In the genomic region with DNA sequence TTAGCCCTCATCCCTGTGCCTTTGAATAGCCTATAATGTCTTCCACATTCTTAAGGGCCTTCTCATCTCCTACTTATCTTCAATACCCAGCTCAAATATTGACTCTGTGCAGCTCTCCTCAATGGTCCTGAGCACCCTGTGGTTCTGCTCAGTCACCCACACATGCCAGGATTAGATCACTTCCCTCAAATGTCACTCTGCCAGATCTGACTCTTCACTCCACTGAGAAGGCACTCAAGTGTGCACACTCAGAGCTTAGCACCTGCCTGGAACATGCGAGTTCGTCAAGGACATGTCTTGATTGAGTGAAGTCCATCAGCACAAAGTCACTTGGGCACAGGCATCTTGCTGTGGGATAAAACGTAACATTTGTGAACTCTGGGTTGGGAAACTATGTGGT, we compare ENCODE assay signal across 34 cellular contexts.
DNase-seq lines count a peak whose midpoint lies in the region; ATAC-seq and TF ChIP-seq lines count a peak whose summit lies in the region.
"Had no signal": no experiment of that assay in that cellular context is flagged by ENCODE, and none has a peak within 500 bp of the region (broad histone marks: within the 10 kb centered on the region; RNA-seq: fewer than 3 reads in every experiment).

No MANE protein-coding gene starts in this region.

- H3K4me1 ChIP-seq in GM23248 (ENCODE audit: insufficient read depth) (no peaks in the 10 kb centered on the region), left lung (no peaks in the 10 kb centered on the region)
- H3K4me1 ChIP-seq: esophagus squamous epithelium, foreskin keratinocyte, psoas muscle, sigmoid colon, upper lobe of left lung had no signal

- 85 to 86% methylated on average over 3 of the region's 3 CpGs for WGBS in GM23248 (ENCODE audit: low coverage in 1 of 2, low lambda C conversion rate in 2 of 2, missing lambda C conversion rate in 2 of 2), 2 experiments

- no peak overlapping the region for H3K4me2 ChIP-seq in GM23248 (ENCODE audit: unreplicated experiment)

- DNase-seq in GM23248: peak; percentile 13
- peak in 1 of 2 donors; percentile 33 for DNase-seq in left lung
- DNase-seq in midbrain (lab: John Stamatoyannopoulos, UW): no peak
- DNase-seq in mucosa of gallbladder (ENCODE audit: low spot score): no peak
- DNase-seq in type B pancreatic cell (ENCODE audit: extremely low spot score, unreplicated experiment): no peak
- DNase-seq in WTC11 (ENCODE audit: low spot score): no peak
- DNase-seq: activated CD4-positive, alpha-beta T cell treated with anti-CD3 and anti-CD28 coated beads, Interleukin-2, amount 10 ng/mL, durations not matched to agents 7 days and 5 days; activated gamma-delta T cell; activated naive CD8-positive, alpha-beta T cell treated with anti-CD3 and anti-CD28 coated beads for 36 hours; activated T-cell treated with anti-CD3 and anti-CD28 coated beads, Interleukin-2, amount 50 U/mL, for 24 hours; central memory CD4-positive, alpha-beta T cell; COR-L47; DND-41; esophagus squamous epithelium; foreskin keratinocyte; heart left ventricle; MM.1S; natural killer cell; NCI-H1930; NCI-H345; NCI-H69; occipital lobe; psoas muscle; sigmoid colon; stimulated activated CD4-positive, alpha-beta T cell treated with anti-CD3 and anti-CD28 coated beads, Interleukin-15, amount 100 ng/mL, for 24 hours; stimulated activated CD4-positive, alpha-beta T cell treated with anti-CD3 and anti-CD28 coated beads, Interleukin-4, amount 100 ng/mL, for 4 hours; substantia nigra had no signal

- in situ Hi-C loops in GM23248 (cut with MboI): no loop called here

- H2AFZ ChIP-seq in GM23248: no peak overlapping the region

- no peaks in the 10 kb centered on the region for H4K20me1 ChIP-seq in GM23248 (ENCODE audit: insufficient read depth)

- no peak for TF ChIP-seq CTCF in left lung (IDR thresholded peaks at IDR 0.05)
- TF ChIP-seq CTCF in type B pancreatic cell (conservative IDR thresholded peaks at IDR 0.05): no peak
- TF ChIP-seq CTCF in WTC11 (IDR thresholded peaks at IDR 0.05): no peak

- no peaks in the 10 kb centered on the region for H3K9me3 Mint-ChIP-seq in activated T-helper 17 cell treated with anti-CD3 and anti-CD28 coated beads, Interleukin-2, amount 50 U/mL, for 72 hours
- H3K9me3 Mint-ChIP-seq in type B pancreatic cell (peaks cover 4% of the 10 kb centered on the region), WTC11 (peaks cover 14% of the 10 kb centered on the region)
- H3K9me3 Mint-ChIP-seq: natural killer cell had no signal

- no peaks in the 10 kb centered on the region for H3K4me1 Mint-ChIP-seq in activated T-helper 17 cell treated with anti-CD3 and anti-CD28 coated beads, Interleukin-2, amount 50 U/mL, for 72 hours
- no peaks in the 10 kb centered on the region for H3K4me1 Mint-ChIP-seq in type B pancreatic cell (ENCODE audit: unreplicated experiment)
- H3K4me1 Mint-ChIP-seq in WTC11: peaks cover 4% of the 10 kb centered on the region
- H3K4me1 Mint-ChIP-seq: activated CD4-positive, alpha-beta T cell treated with anti-CD3 and anti-CD28 coated beads, Interleukin-2, amount 10 ng/mL, durations not matched to agents 7 days and 5 days; activated naive CD8-positive, alpha-beta T cell treated with anti-CD3 and anti-CD28 coated beads for 36 hours had no signal

- no peaks in the 10 kb centered on the region for H3K36me3 ChIP-seq in GM23248 (ENCODE audit: low read depth)
- H3K36me3 ChIP-seq in left lung: no peaks in the 10 kb centered on the region
- H3K36me3 ChIP-seq: esophagus squamous epithelium, sigmoid colon, upper lobe of left lung had no signal

- H3K27me3 Mint-ChIP-seq in activated T-helper 17 cell treated with anti-CD3 and anti-CD28 coated beads, Interleukin-2, amount 50 U/mL, for 72 hours: no peaks in the 10 kb centered on the region
- H3K27me3 Mint-ChIP-seq in type B pancreatic cell: peaks cover 3% of the 10 kb centered on the region
- H3K27me3 Mint-ChIP-seq in WTC11 (ENCODE audit: low read depth): no peaks in the 10 kb centered on the region; the same call in 1 of the 2 replicates
- H3K27me3 Mint-ChIP-seq: activated CD4-positive, alpha-beta T cell treated with anti-CD3 and anti-CD28 coated beads, Interleukin-2, amount 10 ng/mL, durations not matched to agents 7 days and 5 days; activated naive CD8-positive, alpha-beta T cell treated with anti-CD3 and anti-CD28 coated beads for 36 hours; activated T-cell treated with anti-CD3 and anti-CD28 coated beads, Interleukin-2, amount 50 U/mL, for 24 hours; dendritic cell treated with granulocyte-macrophage colony-stimulating factor and Interleukin-4, amounts not matched to agents 40 ng/mL and 50 ng/mL, for 4 days had no signal

- H3K79me2 ChIP-seq in GM23248 (ENCODE audit: insufficient read depth): no peaks in the 10 kb centered on the region

- no peak overlapping the region for H3K9ac ChIP-seq in GM23248

- POLR2A ChIA-PET in WTC11 (lab: Charles Lee): no interaction called here

- intact Hi-C loops in left lung (cut with DNase I): no loop called here

- H3K27ac ChIP-seq in GM23248 (no peak overlapping the region), left lung (no peak overlapping the region)
- H3K27ac ChIP-seq: ascending aorta, C4-2B, esophagus squamous epithelium, foreskin keratinocyte, heart left ventricle, psoas muscle, sigmoid colon, upper lobe of left lung had no signal

- H3K36me3 Mint-ChIP-seq in activated T-helper 17 cell treated with anti-CD3 and anti-CD28 coated beads, Interleukin-2, amount 50 U/mL, for 72 hours (ENCODE audit: low read depth): no peaks in the 10 kb centered on the region
- H3K36me3 Mint-ChIP-seq in type B pancreatic cell (no peaks in the 10 kb centered on the region), WTC11 (no peaks in the 10 kb centered on the region)
- H3K36me3 Mint-ChIP-seq: activated naive CD8-positive, alpha-beta T cell treated with anti-CD3 and anti-CD28 coated beads for 36 hours; natural killer cell had no signal

- H3K4me3 ChIP-seq in GM23248 (no peak overlapping the region), left lung (no peak overlapping the region)
- H3K4me3 ChIP-seq: ascending aorta, esophagus squamous epithelium, heart left ventricle, K562, psoas muscle, sigmoid colon, upper lobe of left lung had no signal

- peak; percentile 54 for ATAC-seq in activated T-helper 17 cell treated with anti-CD3 and anti-CD28 coated beads, Interleukin-2, amount 50 U/mL, for 72 hours (replicated peaks)
- peak; percentile 87 for ATAC-seq in left lung
- ATAC-seq in WTC11: no peak
- ATAC-seq: foreskin keratinocyte, heart left ventricle, K562, Panc1 had no signal

- H3K4me3 Mint-ChIP-seq in activated T-helper 17 cell treated with anti-CD3 and anti-CD28 coated beads, Interleukin-2, amount 50 U/mL, for 72 hours: no peak overlapping the region
- no peak overlapping the region for H3K4me3 Mint-ChIP-seq in type B pancreatic cell
- H3K4me3 Mint-ChIP-seq in WTC11: no peak overlapping the region
- H3K4me3 Mint-ChIP-seq: activated CD4-positive, alpha-beta T cell treated with anti-CD3 and anti-CD28 coated beads, Interleukin-2, amount 10 ng/mL, durations not matched to agents 7 days and 5 days; activated naive CD8-positive, alpha-beta T cell treated with anti-CD3 and anti-CD28 coated beads for 36 hours; activated T-cell treated with anti-CD3 and anti-CD28 coated beads, Interleukin-2, amount 50 U/mL, for 24 hours; dendritic cell treated with granulocyte-macrophage colony-stimulating factor and Interleukin-4, amounts not matched to agents 40 ng/mL and 50 ng/mL, for 4 days; natural killer cell had no signal

- no peaks in the 10 kb centered on the region for H3K9me3 ChIP-seq in GM23248 (ENCODE audit: low read depth)
- no peaks in the 10 kb centered on the region for H3K9me3 ChIP-seq in left lung
- H3K9me3 ChIP-seq: ascending aorta, esophagus squamous epithelium, heart left ventricle, psoas muscle, sigmoid colon, upper lobe of left lung had no signal

- H3K27me3 ChIP-seq in GM23248 (replicated peaks; ENCODE audit: insufficient read depth) (no peaks in the 10 kb centered on the region), left lung (no peaks in the 10 kb centered on the region)
- H3K27me3 ChIP-seq: ascending aorta, esophagus squamous epithelium, foreskin keratinocyte, heart left ventricle, sigmoid colon, upper lobe of left lung had no signal

- H3F3A ChIP-seq in GM23248 (ENCODE audit: insufficient read depth): no peaks in the 10 kb centered on the region

- H3K27ac Mint-ChIP-seq in activated T-helper 17 cell treated with anti-CD3 and anti-CD28 coated beads, Interleukin-2, amount 50 U/mL, for 72 hours: no peak overlapping the region
- no peak overlapping the region for H3K27ac Mint-ChIP-seq in type B pancreatic cell
- no peak overlapping the region for H3K27ac Mint-ChIP-seq in WTC11
- H3K27ac Mint-ChIP-seq: activated CD4-positive, alpha-beta T cell treated with anti-CD3 and anti-CD28 coated beads, Interleukin-2, amount 10 ng/mL, durations not matched to agents 7 days and 5 days; activated naive CD8-positive, alpha-beta T cell treated with anti-CD3 and anti-CD28 coated beads for 36 hours; activated T-cell treated with anti-CD3 and anti-CD28 coated beads, Interleukin-2, amount 50 U/mL, for 24 hours; dendritic cell treated with granulocyte-macrophage colony-stimulating factor and Interleukin-4, amounts not matched to agents 40 ng/mL and 50 ng/mL, for 4 days; natural killer cell had no signal

- no peaks in the 10 kb centered on the region for H3K9me2 ChIP-seq in GM23248 (ENCODE audit: insufficient read depth)

- CTCF ChIA-PET in WTC11 (lab: Charles Lee): no interaction called here

TF ChIP-seq in WTC11, 78 proteins besides CTCF, POLR2A, EP300 and RAD21 (continues in another document):
- TF ChIP-seq NFYB (CRISPR knock-in tag; conservative IDR thresholded peaks at IDR 0.05; ENCODE audit: low read depth) (no peak), IRF2 (CRISPR knock-in tag; IDR thresholded peaks at IDR 0.05; ENCODE audit: borderline replicate concordance, low read depth) (no peak), NR1H2 (CRISPR knock-in tag; IDR thresholded peaks at IDR 0.05) (no peak), GTF2I (CRISPR knock-in tag; conservative IDR thresholded peaks at IDR 0.05) (no peak), ZNF138 (CRISPR knock-in tag; conservative IDR thresholded peaks at IDR 0.05) (no peak)
- TF ChIP-seq, protein P1, sequence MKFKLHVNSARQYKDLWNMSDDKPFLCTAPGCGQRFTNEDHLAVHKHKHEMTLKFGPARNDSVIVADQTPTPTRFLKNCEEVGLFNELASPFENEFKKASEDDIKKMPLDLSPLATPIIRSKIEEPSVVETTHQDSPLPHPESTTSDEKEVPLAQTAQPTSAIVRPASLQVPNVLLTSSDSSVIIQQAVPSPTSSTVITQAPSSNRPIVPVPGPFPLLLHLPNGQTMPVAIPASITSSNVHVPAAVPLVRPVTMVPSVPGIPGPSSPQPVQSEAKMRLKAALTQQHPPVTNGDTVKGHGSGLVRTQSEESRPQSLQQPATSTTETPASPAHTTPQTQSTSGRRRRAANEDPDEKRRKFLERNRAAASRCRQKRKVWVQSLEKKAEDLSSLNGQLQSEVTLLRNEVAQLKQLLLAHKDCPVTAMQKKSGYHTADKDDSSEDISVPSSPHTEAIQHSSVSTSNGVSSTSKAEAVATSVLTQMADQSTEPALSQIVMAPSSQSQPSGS (CRISPR knock-in tag; IDR thresholded peaks at IDR 0.05; ENCODE audit: borderline replicate concordance, low read depth): no peak
